In the genomic region with DNA sequence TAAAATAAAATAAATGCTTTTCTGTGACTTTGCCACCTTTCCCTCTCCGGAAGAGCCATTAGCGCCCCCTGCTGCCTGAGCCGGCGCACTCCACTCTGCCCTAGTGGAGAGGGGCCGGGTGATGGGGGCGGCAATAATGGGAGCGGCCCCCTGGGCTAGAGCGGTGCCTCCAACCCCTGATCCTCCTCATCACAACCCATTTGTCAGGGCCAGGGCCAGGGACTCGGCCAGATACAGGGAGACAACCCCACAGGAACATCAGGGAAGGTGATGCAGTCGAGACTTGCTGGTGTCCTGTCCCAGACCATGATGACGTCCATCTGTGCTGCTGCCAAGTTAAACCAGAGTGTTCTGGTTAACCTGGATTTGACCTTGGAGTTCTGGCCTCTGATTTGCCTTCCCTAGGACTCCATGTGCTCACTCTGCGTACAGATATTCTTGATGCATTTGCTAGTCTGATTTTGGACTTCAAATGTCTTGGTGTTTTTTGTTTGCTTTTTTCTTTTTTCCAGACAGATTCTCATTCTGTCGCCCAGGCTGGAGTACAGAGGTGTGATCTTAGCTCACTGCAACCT, we compare ENCODE assay signal across 8 cellular contexts. TPM values are rescaled to one million over a fixed set of nuclear protein-coding genes. Genes with fewer than 3 reads are reported as not detected.
A peak's percentile ranks its signal among the peaks of the same experiment; 100 is the strongest.
DNase-seq lines count a peak whose midpoint lies in the region; ATAC-seq and TF ChIP-seq lines count a peak whose summit lies in the region.

No MANE protein-coding gene starts in this region.

- no peaks in the 10 kb centered on the region for H3K9me3 ChIP-seq in lung (ENCODE audit: control insufficient read depth in 2 of 2, insufficient read depth in 1 of 2, low read length in 1 of 2)

- 36 to 51% methylated on average over 13 of the region's 13 CpGs for WGBS in lung, 2 donors

- H3K27me3 ChIP-seq in lung (ENCODE audit: control insufficient read depth, insufficient read depth): no peaks in the 10 kb centered on the region

- no peak overlapping the region for H3K27ac ChIP-seq in RWPE1
- no peak overlapping the region for H3K27ac ChIP-seq in lung (ENCODE audit: low read depth in 1 of 2, low read length in 1 of 2)

- TF ChIP-seq CTCF in GM13977 (IDR thresholded peaks at IDR 0.05; ENCODE audit: extremely low read depth, insufficient read depth, missing control alignments) (peak; percentile 85), RWPE1 (conservative IDR thresholded peaks at IDR 0.05; ENCODE audit: low read depth) (peak; percentile 71), cardiac fibroblast (IDR thresholded peaks at IDR 0.05; ENCODE audit: low read depth, low read length) (peak; percentile 76), lung (IDR thresholded peaks at IDR 0.05; ENCODE audit: control extremely low read depth, extremely low read depth) (no peak)

- H3K4me1 ChIP-seq in lung (ENCODE audit: control insufficient read depth in 2 of 2, insufficient read depth in 2 of 2, low read length in 2 of 2): no peaks in the 10 kb centered on the region

- CTCF ChIA-PET in RWPE1 (lab: Yijun Ruan, JAX): interaction anchor here (0.6 kb wide), 3 partner anchors 24 to 1014 kb away, joined by 3 to 5 read pairs (median 5); no protein-coding TSS in a partner anchor

- in situ Hi-C loops in GM13977 (cut with MboI; ENCODE audit: low pct_unique_long_range_greater_than_20kb, low sequenced_read_pairs, unreplicated experiment): no loop called here

- H3K4me3 ChIP-seq in cardiac fibroblast (replicated peaks in 1 of 2; ENCODE audit: low read depth in 2 of 2, low read length in 2 of 2): no peak overlapping the region
- no peak overlapping the region for H3K4me3 ChIP-seq in lung

- POLR2A ChIA-PET in RWPE1 (lab: Yijun Ruan, JAX; ENCODE audit: low non-redundant PET): no interaction called here

- DNase-seq in AG08396 (ENCODE audit: low spot score) (peak; percentile 58), GM13977 (ENCODE audit: low spot score) (peak; percentile 55), RWPE1 (ENCODE audit: low spot score) (peak; percentile 36), cardiac fibroblast (ENCODE audit: low read depth in 2 of 2) (peak; percentile 85 to 86), lung (ENCODE audit: low spot score) (peak; percentile 36), midbrain (lab: John Stamatoyannopoulos, UW) (no peak), KG1 (lab: John Stamatoyannopoulos, UW) (no peak)

- peak; percentile 62 for ATAC-seq in lung (ENCODE audit: insufficient read depth, low FRiP score)
- no peak for ATAC-seq in HG03354 (IDR thresholded peaks at IDR 0.05; ENCODE audit: poor library complexity, severe bottlenecking, unreplicated experiment)

- no peaks in the 10 kb centered on the region for H3K36me3 ChIP-seq in lung (ENCODE audit: control insufficient read depth in 2 of 2, insufficient read depth in 2 of 2, low read length in 2 of 2)

RNA-seq across cellular contexts. Expression of a gene that starts 46.1 kb away (rescaled TPM):
- total RNA-seq in lung: 100 to 1,000 TPM in 1 of 2 donors, 10 to 100 TPM in 1; 78.6 to 179 TPM
- 10 to 100 TPM; 12.2 to 16.2 TPM for polyA plus RNA-seq in lung

Comparison
In these comparisons a context has a peak if more than half of its experiments do, and no peak if none do; other contexts are left out.
1. DNase-seq: peak in AG08396 (single experiment), GM13977 (single experiment), RWPE1 (single experiment), cardiac fibroblast (2 of 2) and lung (single experiment); none in midbrain (single experiment) and KG1 (single experiment).